14 cellular contexts compared by ENCODE assay signal in the genomic region with DNA sequence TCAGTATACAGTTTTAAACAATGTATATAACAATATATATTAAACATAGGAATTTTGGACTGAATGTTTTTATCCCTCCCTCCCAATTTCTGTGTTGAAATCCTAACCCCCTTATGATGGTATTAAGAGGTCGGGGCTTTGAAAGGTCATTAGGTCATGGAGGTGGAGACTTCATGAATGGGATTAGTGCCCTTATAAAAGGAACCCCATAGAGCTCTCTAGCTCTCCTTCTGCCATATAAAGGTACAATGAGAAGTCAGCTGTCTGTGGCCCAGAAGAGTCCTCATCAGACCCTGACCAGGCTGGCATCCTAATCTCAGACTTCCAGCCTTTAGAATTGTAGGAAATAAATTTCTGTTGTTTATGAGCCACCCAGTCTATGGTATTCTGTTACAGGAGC. TPM values are rescaled to one million over a fixed set of nuclear protein-coding genes. Genes with fewer than 3 reads are reported as not detected.
"Had no signal": no experiment of that assay in that cellular context is flagged by ENCODE, and none has a peak within 500 bp of the region (broad histone marks: within the 10 kb centered on the region; RNA-seq: fewer than 3 reads in every experiment).

No MANE protein-coding gene starts in this region.

- H3K27ac Mint-ChIP-seq: activated CD8-positive, alpha-beta memory T cell treated with anti-CD3 and anti-CD28 coated beads, Interleukin-2, amount 10 ng/mL, durations not matched to agents 7 days and 5 days; activated naive CD4-positive, alpha-beta T cell treated with anti-CD3 and anti-CD28 coated beads, Interleukin-2, amount 50 U/mL, for 24 hours; activated T-cell treated with anti-CD3 and anti-CD28 coated beads, Interleukin-2, amount 50 U/mL, for 24 hours; dendritic cell treated with granulocyte-macrophage colony-stimulating factor and Interleukin-4, amounts not matched to agents 40 ng/mL and 50 ng/mL, for 4 days; immature natural killer cell; nephron; stimulated activated memory B cell treated with anti-CD40 and anti-IgM and Interleukin-4, amounts not matched to agents 10 μg/mL and 1 μg/mL and 100 μg/mL, for 72 hours; type B pancreatic cell had no signal

- H3K9me3 Mint-ChIP-seq: dendritic cell treated with granulocyte-macrophage colony-stimulating factor and Interleukin-4, amounts not matched to agents 40 ng/mL and 50 ng/mL, for 4 days had no signal

- H3K4me1 Mint-ChIP-seq: activated CD8-positive, alpha-beta memory T cell treated with anti-CD3 and anti-CD28 coated beads, Interleukin-2, amount 10 ng/mL, durations not matched to agents 7 days and 5 days; immature natural killer cell; nephron; stimulated activated memory B cell treated with anti-CD40 and anti-IgM and Interleukin-4, amounts not matched to agents 10 μg/mL and 1 μg/mL and 100 μg/mL, for 72 hours had no signal

- H3K27me3 ChIP-seq: SJCRH30 had no signal

- H3K4me3 ChIP-seq: SJCRH30 had no signal

- H3K36me3 Mint-ChIP-seq: activated CD8-positive, alpha-beta memory T cell treated with anti-CD3 and anti-CD28 coated beads, Interleukin-2, amount 10 ng/mL, durations not matched to agents 7 days and 5 days; immature natural killer cell; stimulated activated memory B cell treated with anti-CD40 and anti-IgM and Interleukin-4, amounts not matched to agents 10 μg/mL and 1 μg/mL and 100 μg/mL, for 72 hours had no signal

- DNase-seq: activated CD8-positive, alpha-beta memory T cell treated with anti-CD3 and anti-CD28 coated beads, Interleukin-2, amount 10 ng/mL, durations not matched to agents 7 days and 5 days; activated effector memory CD4-positive, alpha-beta T cell treated with Interleukin-2 at 50 U/mL for 16 hours; activated T-cell treated with anti-CD3 and anti-CD28 coated beads, Interleukin-2, amount 50 U/mL, for 24 hours; amygdala; caudate nucleus; erythroblast; immature natural killer cell; SJCRH30 had no signal

- H3K4me3 Mint-ChIP-seq: activated CD8-positive, alpha-beta memory T cell treated with anti-CD3 and anti-CD28 coated beads, Interleukin-2, amount 10 ng/mL, durations not matched to agents 7 days and 5 days; activated naive CD4-positive, alpha-beta T cell treated with anti-CD3 and anti-CD28 coated beads, Interleukin-2, amount 50 U/mL, for 24 hours; activated T-cell treated with anti-CD3 and anti-CD28 coated beads, Interleukin-2, amount 50 U/mL, for 24 hours; dendritic cell treated with granulocyte-macrophage colony-stimulating factor and Interleukin-4, amounts not matched to agents 40 ng/mL and 50 ng/mL, for 4 days; immature natural killer cell; nephron; stimulated activated memory B cell treated with anti-CD40 and anti-IgM and Interleukin-4, amounts not matched to agents 10 μg/mL and 1 μg/mL and 100 μg/mL, for 72 hours; type B pancreatic cell had no signal

- H3K27ac ChIP-seq: SJCRH30 had no signal

RNA-seq across cellular contexts. Expression of a gene that starts 6.5 kb away (rescaled TPM):
- total RNA-seq: activated CD8-positive, alpha-beta memory T cell treated with anti-CD3 and anti-CD28 coated beads, Interleukin-2, amount 10 ng/mL, durations not matched to agents 7 days and 5 days; T-helper 2 cell treated with Interferon-gamma antibody and Interleukin-4, amounts not matched to agents 100 ng/mL and 5 ng/mL, for 36 hours had no signal
